ENCODE assay signal across 10 cellular contexts in genomic region chr12:27548301-27549199, GRCh38. TPM values are rescaled to one million over a fixed set of nuclear protein-coding genes. Genes with fewer than 3 reads are reported as not detected.
DNase-seq lines count a peak whose midpoint lies in the region; ATAC-seq and TF ChIP-seq lines count a peak whose summit lies in the region.
"Had no signal": no experiment of that assay in that cellular context is flagged by ENCODE, and none has a peak within 500 bp of the region (broad histone marks: within the 10 kb centered on the region; RNA-seq: fewer than 3 reads in every experiment).

No MANE protein-coding gene starts in this region.

- no peak overlapping the region for H2BK5ac ChIP-seq in mesenchymal stem cell (ENCODE audit: low read depth, low read length, poor library complexity, severe bottlenecking)

- no peak overlapping the region for H4K91ac ChIP-seq in mesenchymal stem cell (ENCODE audit: low read length)

- peak overlapping the region; percentile 60 for H2BK15ac ChIP-seq in mesenchymal stem cell (ENCODE audit: low read depth, poor library complexity, severe bottlenecking)

- peak overlapping the region; percentile 8 to 20 for H2BK12ac ChIP-seq in mesenchymal stem cell (ENCODE audit: low read length in 2 of 2)

- no peak for TF ChIP-seq EP300 in upper lobe of left lung (IDR thresholded peaks at IDR 0.05)

- H3K27me3 ChIP-seq in heart left ventricle (no peaks in the 10 kb centered on the region), adipocyte (replicated peaks; ENCODE audit: control insufficient read depth, insufficient read depth, low read length) (no peaks in the 10 kb centered on the region), mesenchymal stem cell (ENCODE audit: control insufficient read depth in 1 of 2, insufficient read depth in 1 of 2, low read length in 2 of 2) (no peaks in the 10 kb centered on the region), upper lobe of left lung (no peaks in the 10 kb centered on the region)

- H3K9me3 ChIP-seq in heart left ventricle (no peaks in the 10 kb centered on the region), adipocyte (ENCODE audit: control insufficient read depth, low read length) (no peaks in the 10 kb centered on the region), mesenchymal stem cell (ENCODE audit: control insufficient read depth, low read length) (no peaks in the 10 kb centered on the region), upper lobe of left lung (no peaks in the 10 kb centered on the region)

- peak overlapping the region; percentile 11 to 56 for H3K18ac ChIP-seq in mesenchymal stem cell (ENCODE audit: low read depth in 1 of 2, low read length in 2 of 2)

- H3K27ac ChIP-seq in heart left ventricle = peak overlapping the region in 11 of 12 donors; percentile 81 to 94 (median 87)
- H3K27ac ChIP-seq in mesenchymal stem cell (ENCODE audit: low read length, poor library complexity, severe bottlenecking) = peak overlapping the region; percentile 51
- H3K27ac ChIP-seq in upper lobe of left lung = peak overlapping the region in 3 of 4 donors; percentile 31 to 80 (median 69)
- H3K27ac ChIP-seq: VCaP had no signal

- no peaks in the 10 kb centered on the region for H3K36me3 ChIP-seq in heart left ventricle
- H3K36me3 ChIP-seq in adipocyte (ENCODE audit: control insufficient read depth, insufficient read depth, low read length, severe bottlenecking) = no peaks in the 10 kb centered on the region
- H3K36me3 ChIP-seq in mesenchymal stem cell (ENCODE audit: control insufficient read depth in 1 of 2, insufficient read depth in 2 of 2, low read depth in 1 of 2, low read length in 2 of 2) = peaks cover 0 to 3% of the 10 kb centered on the region in 2 experiments
- H3K36me3 ChIP-seq in upper lobe of left lung = no peaks in the 10 kb centered on the region

- TF ChIP-seq POLR2A in heart left ventricle (IDR thresholded peaks at IDR 0.05) = no peak
- no peak for TF ChIP-seq POLR2A in upper lobe of left lung (IDR thresholded peaks at IDR 0.05)

- ATAC-seq in heart left ventricle = no peak
- ATAC-seq in Right ventricle myocardium superior (ENCODE audit: poor library complexity) = no peak
- ATAC-seq in upper lobe of left lung (ENCODE audit: low FRiP score in 2 of 2) = no peak
- no peak for ATAC-seq in GM18868 (IDR thresholded peaks at IDR 0.05; ENCODE audit: unreplicated experiment)
- no peak for ATAC-seq in GM18520 (IDR thresholded peaks at IDR 0.05; ENCODE audit: unreplicated experiment)
- no peak for ATAC-seq in HG02970 (IDR thresholded peaks at IDR 0.05; ENCODE audit: low FRiP score, unreplicated experiment)

- H3K14ac ChIP-seq in mesenchymal stem cell (ENCODE audit: low read length in 2 of 2) = no peak overlapping the region

- H3K4ac ChIP-seq in mesenchymal stem cell (ENCODE audit: low read depth in 1 of 2, low read length in 2 of 2) = peak overlapping the region in 1 of 2 experiments; percentile 9

- TF ChIP-seq CTCF in heart left ventricle (IDR thresholded peaks at IDR 0.05) (no peak), upper lobe of left lung (IDR thresholded peaks at IDR 0.05) (no peak)

- H3K4me1 ChIP-seq in heart left ventricle = peaks cover 10 to 86% (median 75%) of the 10 kb centered on the region in 12 donors
- peaks cover 52% of the 10 kb centered on the region for H3K4me1 ChIP-seq in adipocyte (ENCODE audit: control insufficient read depth, insufficient read depth, low read length)
- peaks cover 15% of the 10 kb centered on the region for H3K4me1 ChIP-seq in mesenchymal stem cell (ENCODE audit: control insufficient read depth, insufficient read depth, low read depth, low read length)
- peaks cover 20 to 53% (median 30%) of the 10 kb centered on the region in 4 donors for H3K4me1 ChIP-seq in upper lobe of left lung

- peaks cover 37% of the 10 kb centered on the region for H3K79me1 ChIP-seq in mesenchymal stem cell (replicated peaks; ENCODE audit: low read length, poor library complexity, severe bottlenecking)

- H3K4me3 ChIP-seq in heart left ventricle (peak overlapping the region in 2 of 12 donors; percentile 3 to 22), adipocyte (ENCODE audit: low read length) (peak overlapping the region; percentile 40), mesenchymal stem cell (ENCODE audit: insufficient read depth in 1 of 2, low read depth in 1 of 2, low read length in 2 of 2) (peak overlapping the region in 1 of 2 experiments; percentile 56), upper lobe of left lung (no peak overlapping the region)

- DNase-seq in heart left ventricle = no peak
- DNase-seq in Right ventricle myocardium superior = no peak
- no peak for DNase-seq in adipocyte (ENCODE audit: low read depth)
- DNase-seq in mesenchymal stem cell = no peak
- no peak for DNase-seq in upper lobe of left lung
- DNase-seq: activated T-cell treated with anti-CD3 and anti-CD28 coated beads, Interleukin-2, amount 50 U/mL, for 72 hours had no signal

- H2BK120ac ChIP-seq in mesenchymal stem cell (ENCODE audit: low read depth, low read length) = no peak overlapping the region

- no peak overlapping the region for H3K9ac ChIP-seq in adipocyte (ENCODE audit: low read length)
- peak overlapping the region; percentile 77 for H3K9ac ChIP-seq in mesenchymal stem cell (ENCODE audit: low read length)

- no peak overlapping the region for H2AK5ac ChIP-seq in mesenchymal stem cell (ENCODE audit: low read length, severe bottlenecking)

- WGBS in heart left ventricle, 4 donors = 82 to 89% (median 87%) methylated on average over 8 of the region's 8 CpGs
- 91% methylated on average over 6 of the region's 8 CpGs for WGBS in mesenchymal stem cell
- WGBS in upper lobe of left lung, 2 donors = 95 to 96% methylated on average over 8 of the region's 8 CpGs

- peak overlapping the region; percentile 55 for H4K8ac ChIP-seq in mesenchymal stem cell (ENCODE audit: low read length)

- intact Hi-C loops in heart left ventricle (cut with DNase I) (no loop called here), Right ventricle myocardium superior (cut with DNase I) (no loop called here)

- H3K23ac ChIP-seq in mesenchymal stem cell (ENCODE audit: low read length in 2 of 2) = no peak overlapping the region

- H2AFZ ChIP-seq in mesenchymal stem cell (ENCODE audit: low read depth, low read length) = no peak overlapping the region

- no peak overlapping the region for H3K4me2 ChIP-seq in mesenchymal stem cell (ENCODE audit: low read length, poor library complexity, severe bottlenecking)

RNA-seq across cellular contexts. Expression of gene PPFIBP1, which starts 24.5 kb away (rescaled TPM):
- total RNA-seq in heart left ventricle = 100 to 1,000 TPM; 141 to 413 (median 277) TPM
- 10 to 100 TPM; 48.7 to 63.8 TPM for polyA plus RNA-seq in heart left ventricle
- total RNA-seq in Right ventricle myocardium superior = 292 TPM
- 47.8 TPM for polyA plus RNA-seq in mesenchymal stem cell (2013, experiment 1 of 2)
- 46.7 TPM for polyA plus RNA-seq in mesenchymal stem cell (2013, experiment 2 of 2)
- total RNA-seq in upper lobe of left lung = 100 to 1,000 TPM in 3 of 6 donors, 10 to 100 TPM in 3; 67.5 to 129 (median 101) TPM
